Comparison of ENCODE assay signal across 8 cellular contexts in the genomic region with DNA sequence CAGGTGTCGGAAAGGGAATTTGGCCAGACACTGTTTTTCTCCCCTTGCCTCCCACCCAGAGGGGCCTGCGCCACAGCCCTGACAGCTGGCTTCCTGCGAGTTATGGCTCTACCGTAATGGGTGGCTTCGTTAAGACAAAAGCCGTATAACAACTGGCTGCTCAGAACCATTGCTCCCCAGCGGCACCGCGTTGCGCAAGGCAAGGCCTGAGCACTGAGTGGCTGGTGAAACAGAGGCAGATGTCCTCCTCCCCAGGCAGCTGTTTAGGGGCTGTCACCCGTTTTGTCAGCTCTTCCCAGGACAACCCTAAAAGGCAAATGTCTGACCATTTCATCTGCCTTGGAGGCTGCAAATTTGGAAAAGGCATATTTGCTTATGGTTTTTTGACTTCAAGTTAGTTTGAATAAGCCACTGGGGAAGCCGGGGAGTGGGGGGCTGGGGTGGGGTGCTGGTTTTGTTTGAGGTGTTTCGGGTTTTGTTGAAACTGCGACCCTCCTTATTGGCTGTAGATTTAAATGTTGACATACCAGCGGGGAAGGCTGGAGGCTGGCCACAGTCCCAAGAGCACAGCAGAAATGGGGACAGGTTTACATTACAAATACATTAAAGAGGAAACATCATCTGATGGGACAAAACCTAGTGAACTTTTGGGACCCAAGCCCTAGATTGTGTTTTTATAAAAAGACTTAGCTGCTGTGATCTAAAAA.
DNase-seq lines count a peak whose midpoint lies in the region; ATAC-seq lines count a peak whose summit lies in the region.

No MANE protein-coding gene starts in this region.

- DNase-seq in DMS 273 (lab: John Stamatoyannopoulos, UW; ENCODE audit: unreplicated experiment) (peak; percentile 70), NCI-H524 treated with DMSO at 0.1 percent for 48 hours (lab: John Stamatoyannopoulos, UW) (peak; percentile 17), iPS-NIHi11 (ENCODE audit: low spot score) (no peak), NCI-H187 treated with DMSO at 0.1 percent for 48 hours (lab: John Stamatoyannopoulos, UW) (no peak)
- DNase-seq in activated gamma-delta T cell treated with anti-CD3 and anti-CD28 coated beads, Interleukin-2, amount 50 U/mL, for 16 hours (ENCODE audit: low read depth), result peak; percentile 32
- DNase-seq in stimulated activated naive CD8-positive, alpha-beta T cell treated with anti-CD3 and anti-CD28 coated beads, Interleukin-15, Interleukin-2, amounts not matched to agents 100 U/mL and 50 U/mL, for 24 hours, result peak; percentile 66

- no peaks in the 10 kb centered on the region for H3K27me3 ChIP-seq in layer of hippocampus (ENCODE audit: control insufficient read depth, insufficient read depth, low read length)

- peak overlapping the region; percentile 85 for H3K27ac ChIP-seq in layer of hippocampus (ENCODE audit: low read depth, low read length)

- peak; percentile 34 for ATAC-seq in stimulated activated naive CD8-positive, alpha-beta T cell treated with anti-CD3 and anti-CD28 coated beads, Interleukin-15, Interleukin-2, amounts not matched to agents 100 U/mL and 50 U/mL, for 24 hours
- ATAC-seq in HG03280 (IDR thresholded peaks at IDR 0.05; ENCODE audit: unreplicated experiment), result no peak

Comparison
In these comparisons a context has a peak if more than half of its experiments do, and no peak if none do; other contexts are left out.
1. DNase-seq: peak in DMS 273 (single experiment), NCI-H524 treated with DMSO at 0.1 percent for 48 hours (single experiment), activated gamma-delta T cell treated with anti-CD3 and anti-CD28 coated beads, Interleukin-2, amount 50 U/mL, for 16 hours (single experiment) and stimulated activated naive CD8-positive, alpha-beta T cell treated with anti-CD3 and anti-CD28 coated beads, Interleukin-15, Interleukin-2, amounts not matched to agents 100 U/mL and 50 U/mL, for 24 hours (single experiment); none in iPS-NIHi11 (single experiment) and NCI-H187 treated with DMSO at 0.1 percent for 48 hours (single experiment).